ENCODE assay signal across 9 cellular contexts in the genomic region with DNA sequence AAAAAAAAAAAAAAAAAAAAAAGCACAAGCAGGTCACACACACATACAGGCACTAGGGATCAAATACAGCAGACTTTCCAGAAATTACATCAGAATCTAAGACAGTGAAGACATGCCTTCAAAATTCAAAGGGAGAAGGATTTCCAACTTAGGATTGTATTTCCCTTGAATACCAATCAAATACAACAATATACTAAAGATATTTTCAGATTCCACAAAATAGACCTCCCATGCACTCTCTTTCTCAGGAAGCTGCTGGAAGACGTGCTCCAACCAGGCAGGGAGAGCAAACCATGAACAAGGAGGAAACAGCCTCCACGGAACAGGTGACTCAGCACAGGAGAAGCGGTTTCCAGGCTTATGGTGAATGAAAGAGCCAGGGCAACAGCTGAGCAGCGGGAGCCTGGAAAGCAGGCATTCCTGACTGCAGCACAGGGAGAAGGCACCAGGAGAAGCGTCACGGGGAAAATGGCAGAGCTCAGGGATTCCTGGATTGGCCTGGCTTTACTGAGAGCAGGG. TPM values are rescaled to one million over a fixed set of nuclear protein-coding genes. Genes with fewer than 3 reads are reported as not detected.
DNase-seq lines count a peak whose midpoint lies in the region; ATAC-seq and TF ChIP-seq lines count a peak whose summit lies in the region.
"Had no signal": no experiment of that assay in that cellular context is flagged by ENCODE, and none has a peak within 500 bp of the region (broad histone marks: within the 10 kb centered on the region; RNA-seq: fewer than 3 reads in every experiment).

No MANE protein-coding gene starts in this region.

- peak overlapping the region; percentile 42 for H3K27ac ChIP-seq in left ventricle myocardium inferior (replicated peaks)
- peak overlapping the region in 1 of 4 donors; percentile 2 for H3K27ac ChIP-seq in body of pancreas

- WGBS in body of pancreas, 2 donors, result 55 to 67% methylated on average over 6 of the region's 6 CpGs

- TF ChIP-seq CTCF in left ventricle myocardium inferior (IDR thresholded peaks at IDR 0.05; ENCODE audit: borderline replicate concordance) (no peak), body of pancreas (IDR thresholded peaks at IDR 0.05) (no peak)

- intact Hi-C loops in left ventricle myocardium inferior (cut with micrococcal nuclease) (no loop called here), Right ventricle myocardium superior (cut with DNase I) (no loop called here), body of pancreas (cut with DNase I) (no loop called here)

- DNase-seq in left ventricle myocardium inferior (no peak), Right ventricle myocardium superior (no peak), body of pancreas (peak in 3 of 4 donors; percentile 61 to 74 (median 65)), kidney glomerular epithelial cell (lab: John Stamatoyannopoulos, UW) (peak; percentile 72), HUDEP-2 (lab: John Stamatoyannopoulos, UW; ENCODE audit: unreplicated experiment in 76 of 76) (no peak)
- DNase-seq in activated effector memory CD4-positive, alpha-beta T cell treated with Interleukin-2 at 50 U/mL for 16 hours, result no peak
- DNase-seq: naive B cell had no signal

- H3K36me3 ChIP-seq in left ventricle myocardium inferior (peaks cover 41% of the 10 kb centered on the region), body of pancreas (replicated peaks in 1 of 2; ENCODE audit: insufficient read depth in 1 of 2, low read depth in 2 of 2) (peaks cover 0 to 7% of the 10 kb centered on the region in 2 donors)

- peaks cover 83% of the 10 kb centered on the region for H3K4me1 ChIP-seq in left ventricle myocardium inferior
- peaks cover 20% of the 10 kb centered on the region for H3K4me1 ChIP-seq in body of pancreas

- no peak overlapping the region for H3K4me3 ChIP-seq in left ventricle myocardium inferior
- no peak overlapping the region for H3K4me3 ChIP-seq in body of pancreas

- TF ChIP-seq POLR2A in body of pancreas (IDR thresholded peaks at IDR 0.05), result no peak

- H3K27me3 ChIP-seq in left ventricle myocardium inferior (ENCODE audit: low read depth) (no peaks in the 10 kb centered on the region), body of pancreas (no peaks in the 10 kb centered on the region)

- H3K9me3 ChIP-seq in left ventricle myocardium inferior (replicated peaks), result no peaks in the 10 kb centered on the region
- H3K9me3 ChIP-seq in body of pancreas, result no peaks in the 10 kb centered on the region

- ATAC-seq in Right ventricle myocardium superior (ENCODE audit: poor library complexity) (no peak), body of pancreas (peak; percentile 37), HG03565 (IDR thresholded peaks at IDR 0.05; ENCODE audit: unreplicated experiment) (no peak), HG02885 (IDR thresholded peaks at IDR 0.05; ENCODE audit: poor library complexity, unreplicated experiment) (no peak)

RNA-seq across cellular contexts. Expression of a gene that starts 32.0 kb away (rescaled TPM):
- total RNA-seq in left ventricle myocardium inferior, result 50.6 TPM
- total RNA-seq in Right ventricle myocardium superior, result 42.2 TPM
- total RNA-seq in body of pancreas, result 10 to 100 TPM; 28.7 to 31.4 TPM

RNA-seq across cellular contexts. Expression of a gene that starts 39.0 kb away (rescaled TPM):
- total RNA-seq in left ventricle myocardium inferior (4.7 TPM), Right ventricle myocardium superior (4.2 TPM), body of pancreas (10 to 100 TPM; 16.9 to 35.6 TPM)

RNA-seq across cellular contexts. Expression of a gene that starts 59.2 kb away (rescaled TPM):
- total RNA-seq in left ventricle myocardium inferior, result 14.1 TPM
- total RNA-seq in Right ventricle myocardium superior, result 12.0 TPM
- total RNA-seq in body of pancreas, result 10 to 100 TPM; 41.5 to 68.0 TPM

Comparison
In these comparisons a context has a peak if more than half of its experiments do, and no peak if none do; other contexts are left out.
1. DNase-seq: peak in body of pancreas (3 of 4) and kidney glomerular epithelial cell (single experiment); none in left ventricle myocardium inferior (single experiment), Right ventricle myocardium superior (single experiment), HUDEP-2 (0 of 76) and activated effector memory CD4-positive, alpha-beta T cell treated with Interleukin-2 at 50 U/mL for 16 hours (single experiment).